ENCODE assay signal across 10 cellular contexts in genomic region chr11:70078095-70078795, GRCh38. TPM values are rescaled to one million over a fixed set of nuclear protein-coding genes. Genes with fewer than 3 reads are reported as not detected.
DNase-seq lines count a peak whose midpoint lies in the region; ATAC-seq and TF ChIP-seq lines count a peak whose summit lies in the region.
"Had no signal": no experiment of that assay in that cellular context is flagged by ENCODE, and none has a peak within 500 bp of the region (broad histone marks: within the 10 kb centered on the region; RNA-seq: fewer than 3 reads in every experiment).

Gene ANO1 (plus strand): TSS chr11:70078317. CDS start chr11:70078607, 290 bp downstream.

- WGBS in thyroid gland, 2 donors = 0 to 1% methylated on average over 18 to 29 of the region's 90 CpGs

- H3K4me3 ChIP-seq in LNCaP clone FGC (ENCODE audit: low read depth, low read length) = no peak within 1 kb of the TSS
- no peak within 1 kb of the TSS for H3K4me3 ChIP-seq in epithelial cell of esophagus (ENCODE audit: low read length)
- peak within 1 kb of the TSS; percentile 39 for H3K4me3 ChIP-seq in lower lobe of right lung
- peak within 1 kb of the TSS in 1 of 3 donors; percentile 30 for H3K4me3 ChIP-seq in thyroid gland (replicated peaks in 1 of 3)

- DNase-seq in LNCaP clone FGC (ENCODE audit: low read depth) (no peak), epithelial cell of esophagus (ENCODE audit: low read depth) (peak; percentile 20), lower lobe of right lung (no peak), thyroid gland (peak; percentile 34 to 42), NCI-H128 (lab: John Stamatoyannopoulos, UW; ENCODE audit: unreplicated experiment) (no peak), NCI-H774 (lab: John Stamatoyannopoulos, UW) (no peak), HuH-7 (ENCODE audit: low spot score) (no peak)
- DNase-seq: midbrain, NCI-H1105 had no signal

- peak; percentile 12; the same call in 1 of the 2 replicates for TF ChIP-seq CTCF in LNCaP clone FGC (IDR thresholded peaks at IDR 0.05; ENCODE audit: control insufficient read depth, extremely low read depth, insufficient read depth)
- TF ChIP-seq CTCF in epithelial cell of esophagus (IDR thresholded peaks at IDR 0.05; ENCODE audit: insufficient read depth, low read depth, low read length, missing control alignments) = no peak
- no peak for TF ChIP-seq CTCF in lower lobe of right lung (IDR thresholded peaks at IDR 0.05)
- TF ChIP-seq CTCF in thyroid gland (IDR thresholded peaks at IDR 0.05) = peak in 3 of 6 experiments; percentile 17 to 40 (median 17)

- H3K36me3 ChIP-seq in lower lobe of right lung (no peaks in the 10 kb centered on the region), thyroid gland (no peaks in the 10 kb centered on the region)

- peak within 1 kb of the TSS; percentile 24 for H3K27ac ChIP-seq in lower lobe of right lung
- H3K27ac ChIP-seq in thyroid gland = peak within 1 kb of the TSS in 2 of 3 donors; percentile 23 to 47

- TF ChIP-seq POLR2A in thyroid gland (IDR thresholded peaks at IDR 0.05) = no peak

- H3K4me1 ChIP-seq in lower lobe of right lung (peaks cover 7% of the 10 kb centered on the region), thyroid gland (peaks cover 18 to 31% of the 10 kb centered on the region in 2 donors)

- intact Hi-C loops in lower lobe of right lung (cut with DNase I) = no loop called here
- intact Hi-C loops in thyroid gland (cut with DNase I) = no loop called here

- ATAC-seq in lower lobe of right lung = no peak
- ATAC-seq in GM19463 (IDR thresholded peaks at IDR 0.05; ENCODE audit: unreplicated experiment) = no peak

- no peaks in the 10 kb centered on the region for H3K9me3 ChIP-seq in lower lobe of right lung
- H3K9me3 ChIP-seq in thyroid gland = no peaks in the 10 kb centered on the region

- H3K27me3 ChIP-seq in lower lobe of right lung (ENCODE audit: low read depth) (peaks cover 47% of the 10 kb centered on the region), thyroid gland (no peaks in the 10 kb centered on the region)

RNA-seq across cellular contexts. Expression of gene ANO1, which starts in this region (rescaled TPM):
- total RNA-seq in lower lobe of right lung = 9.0 TPM
- 10 to 100 TPM; 25.8 to 56.2 (median 35.3) TPM for total RNA-seq in thyroid gland

Comparison
In these comparisons a context has a peak if more than half of its experiments do, and no peak if none do; other contexts are left out.
1. DNase-seq: peak in epithelial cell of esophagus (single experiment) and thyroid gland (2 of 2); none in LNCaP clone FGC (single experiment), lower lobe of right lung (single experiment), NCI-H128 (single experiment), NCI-H774 (single experiment) and HuH-7 (single experiment).